19 cellular contexts compared by ENCODE assay signal in genomic region chr15:42932833-42933515, GRCh38.
"Had no signal": no experiment of that assay in that cellular context is flagged by ENCODE, and none has a peak within 500 bp of the region (broad histone marks: within the 10 kb centered on the region; RNA-seq: fewer than 3 reads in every experiment).

No MANE protein-coding gene starts in this region.

- DNase-seq: activated CD4-positive, alpha-beta T cell treated with anti-CD3 and anti-CD28 coated beads, Interleukin-2, amount 10 ng/mL, durations not matched to agents 24 days and 14 days; activated CD8-positive, alpha-beta memory T cell treated with anti-CD3 and anti-CD28 coated beads, Interleukin-2, amount 50 U/mL, for 48 hours; activated gamma-delta T cell treated with Interleukin-2 at 50 U/mL for 16 hours; activated T-cell treated with anti-CD3 and anti-CD28 coated beads, Interleukin-2, amount 50 U/mL, for 72 hours; amniotic stem cell; caudate nucleus; cortex of kidney; effector CD8-positive, alpha-beta T cell; islet precursor cell; mucosa of descending colon; naive thymus-derived CD4-positive, alpha-beta T cell; stimulated activated CD4-positive, alpha-beta T cell treated with anti-CD3 and anti-CD28 coated beads, Interleukin-12 subunit alpha, Interleukin-12 subunit beta, amount 100 ng/mL, for 4 hours; T-helper 2 cell had no signal

- H3K36me3 Mint-ChIP-seq: naive thymus-derived CD4-positive, alpha-beta T cell; stimulated activated memory B cell treated with anti-CD40 and anti-IgM and Interleukin-4, amounts not matched to agents 10 μg/mL and 1 μg/mL and 100 μg/mL, for 72 hours; WTC11 had no signal

- H3K27ac ChIP-seq: gastroesophageal sphincter, neutrophil had no signal

- H3K4me3 ChIP-seq: gastroesophageal sphincter, mucosa of descending colon had no signal

- H3K27me3 ChIP-seq: gastroesophageal sphincter, neutrophil had no signal

- H3K4me3 Mint-ChIP-seq: activated CD4-positive, alpha-beta T cell treated with anti-CD3 and anti-CD28 coated beads, Interleukin-2, amount 10 ng/mL, durations not matched to agents 24 days and 14 days; activated naive CD8-positive, alpha-beta T cell; activated T-cell treated with anti-CD3 and anti-CD28 coated beads, Interleukin-2, amount 50 U/mL, for 72 hours; naive thymus-derived CD4-positive, alpha-beta T cell; stimulated activated memory B cell treated with anti-CD40 and anti-IgM and Interleukin-4, amounts not matched to agents 10 μg/mL and 1 μg/mL and 100 μg/mL, for 72 hours; WTC11 had no signal

- H3K9me3 Mint-ChIP-seq: activated CD4-positive, alpha-beta T cell treated with anti-CD3 and anti-CD28 coated beads, Interleukin-2, amount 10 ng/mL, durations not matched to agents 24 days and 14 days; activated T-cell treated with anti-CD3 and anti-CD28 coated beads, Interleukin-2, amount 50 U/mL, for 72 hours; naive thymus-derived CD4-positive, alpha-beta T cell; stimulated activated memory B cell treated with anti-CD40 and anti-IgM and Interleukin-4, amounts not matched to agents 10 μg/mL and 1 μg/mL and 100 μg/mL, for 72 hours had no signal

- ATAC-seq: activated T-cell treated with anti-CD3 and anti-CD28 coated beads, Interleukin-2, amount 50 U/mL, for 72 hours; gastroesophageal sphincter; left lobe of liver; mucosa of descending colon; naive thymus-derived CD4-positive, alpha-beta T cell; stimulated activated memory B cell treated with anti-CD40 and anti-IgM and Interleukin-4, amounts not matched to agents 10 μg/mL and 1 μg/mL and 100 μg/mL, for 72 hours; WTC11 had no signal

- H3K27ac Mint-ChIP-seq: activated CD4-positive, alpha-beta T cell treated with anti-CD3 and anti-CD28 coated beads, Interleukin-2, amount 10 ng/mL, durations not matched to agents 24 days and 14 days; activated naive CD8-positive, alpha-beta T cell; activated T-cell treated with anti-CD3 and anti-CD28 coated beads, Interleukin-2, amount 50 U/mL, for 72 hours; naive thymus-derived CD4-positive, alpha-beta T cell; stimulated activated memory B cell treated with anti-CD40 and anti-IgM and Interleukin-4, amounts not matched to agents 10 μg/mL and 1 μg/mL and 100 μg/mL, for 72 hours; WTC11 had no signal

- H3K27me3 Mint-ChIP-seq: activated CD4-positive, alpha-beta T cell treated with anti-CD3 and anti-CD28 coated beads, Interleukin-2, amount 10 ng/mL, durations not matched to agents 24 days and 14 days; activated naive CD8-positive, alpha-beta T cell; stimulated activated memory B cell treated with anti-CD40 and anti-IgM and Interleukin-4, amounts not matched to agents 10 μg/mL and 1 μg/mL and 100 μg/mL, for 72 hours had no signal

- H3K36me3 ChIP-seq: gastroesophageal sphincter, neutrophil had no signal

- H3K4me1 Mint-ChIP-seq: activated CD4-positive, alpha-beta T cell treated with anti-CD3 and anti-CD28 coated beads, Interleukin-2, amount 10 ng/mL, durations not matched to agents 24 days and 14 days; naive thymus-derived CD4-positive, alpha-beta T cell; stimulated activated memory B cell treated with anti-CD40 and anti-IgM and Interleukin-4, amounts not matched to agents 10 μg/mL and 1 μg/mL and 100 μg/mL, for 72 hours; WTC11 had no signal

- H3K4me1 ChIP-seq: gastroesophageal sphincter had no signal

- H3K9me3 ChIP-seq: gastroesophageal sphincter, mucosa of descending colon, neutrophil had no signal
